9 cellular contexts compared by ENCODE assay signal in genomic region chr16:81424761-81425160, GRCh38. TPM values are rescaled to one million over a fixed set of nuclear protein-coding genes. Genes with fewer than 3 reads are reported as not detected.
DNase-seq lines count a peak whose midpoint lies in the region; ATAC-seq and TF ChIP-seq lines count a peak whose summit lies in the region.
"Had no signal": no experiment of that assay in that cellular context is flagged by ENCODE, and none has a peak within 500 bp of the region (broad histone marks: within the 10 kb centered on the region; RNA-seq: fewer than 3 reads in every experiment).

No MANE protein-coding gene starts in this region.

- no peaks in the 10 kb centered on the region for H3K36me3 Mint-ChIP-seq in effector memory CD8-positive, alpha-beta T cell (ENCODE audit: insufficient read depth)
- H3K36me3 Mint-ChIP-seq: CD8-positive, alpha-beta memory T cell had no signal

- no peak for TF ChIP-seq POLR2A in GM18505 (IDR thresholded peaks at IDR 0.05; ENCODE audit: borderline replicate concordance, extremely low read depth, insufficient read depth, insufficient read length)

- peak overlapping the region; percentile 9 to 81 for H3K27ac Mint-ChIP-seq in effector memory CD8-positive, alpha-beta T cell

- DNase-seq in A172 (ENCODE audit: low spot score): peak; percentile 86
- DNase-seq in GM13977 (ENCODE audit: low spot score): peak; percentile 48
- peak; percentile 44 for DNase-seq in MV-4-11 (lab: John Stamatoyannopoulos, UW)
- no peak for DNase-seq in effector memory CD8-positive, alpha-beta T cell
- DNase-seq in stimulated activated naive CD4-positive, alpha-beta T cell treated with Interleukin-2 at 50 U/mL for 16 hours (lab: John Stamatoyannopoulos, UW): no peak
- no peak for DNase-seq in SIG-M5 (lab: John Stamatoyannopoulos, UW)

- peak; percentile 66 for ATAC-seq in effector memory CD8-positive, alpha-beta T cell (replicated peaks)
- no peak for ATAC-seq in HG03565 (IDR thresholded peaks at IDR 0.05; ENCODE audit: unreplicated experiment)
- no peak for ATAC-seq in GM18505 (IDR thresholded peaks at IDR 0.05; ENCODE audit: unreplicated experiment)

- peaks cover 9 to 12% of the 10 kb centered on the region in 2 donors for H3K4me1 Mint-ChIP-seq in effector memory CD8-positive, alpha-beta T cell (ENCODE audit: low read depth in 2 of 2)

- peak overlapping the region in 1 of 2 donors; percentile 7 for H3K4me3 Mint-ChIP-seq in effector memory CD8-positive, alpha-beta T cell
- H3K4me3 Mint-ChIP-seq: CD8-positive, alpha-beta memory T cell had no signal

- peaks cover 0 to 6% of the 10 kb centered on the region in 2 donors for H3K27me3 Mint-ChIP-seq in effector memory CD8-positive, alpha-beta T cell
- H3K27me3 Mint-ChIP-seq: CD8-positive, alpha-beta memory T cell had no signal

- in situ Hi-C loops in GM13977 (cut with MboI; ENCODE audit: low pct_unique_long_range_greater_than_20kb, low sequenced_read_pairs, unreplicated experiment): no loop called here

- H3K9me3 Mint-ChIP-seq in effector memory CD8-positive, alpha-beta T cell: no peaks in the 10 kb centered on the region

- TF ChIP-seq CTCF in GM13977 (IDR thresholded peaks at IDR 0.05; ENCODE audit: extremely low read depth, insufficient read depth, missing control alignments): no peak

RNA-seq across cellular contexts. Expression of gene CMIP, which starts 19.8 kb away (rescaled TPM):
- total RNA-seq in A172 (2014; rRNA removed; shearing (Covaris generic)): 5.9 and 8.0 TPM in 2 replicates

Comparison
In these comparisons a context has a peak if more than half of its experiments do, and no peak if none do; other contexts are left out.
1. DNase-seq: peak in A172 (single experiment), GM13977 (single experiment) and MV-4-11 (single experiment); none in effector memory CD8-positive, alpha-beta T cell (0 of 3), stimulated activated naive CD4-positive, alpha-beta T cell treated with Interleukin-2 at 50 U/mL for 16 hours (single experiment) and SIG-M5 (single experiment).